27 cellular contexts compared by ENCODE assay signal in the genomic region with DNA sequence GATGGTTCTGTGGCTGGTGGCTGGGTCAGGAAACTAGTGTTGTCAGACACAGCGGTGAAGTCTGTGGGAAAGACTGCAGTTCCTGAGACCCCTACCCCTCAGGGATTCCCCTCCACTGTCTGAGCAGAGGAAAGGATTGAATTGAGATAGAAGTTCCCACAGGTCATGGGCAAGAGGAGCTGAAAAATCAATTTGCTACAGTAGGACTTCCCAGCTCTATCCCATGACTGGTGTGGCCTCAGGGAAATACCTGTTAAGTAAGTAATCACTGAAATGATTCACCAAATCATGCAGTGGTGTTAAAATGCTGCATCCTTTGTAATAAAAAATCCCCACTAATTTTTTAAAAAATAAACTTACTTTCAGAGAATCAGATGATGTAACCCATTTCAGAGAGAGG. TPM values are rescaled to one million over a fixed set of nuclear protein-coding genes. Genes with fewer than 3 reads are reported as not detected.
DNase-seq lines count a peak whose midpoint lies in the region; ATAC-seq and TF ChIP-seq lines count a peak whose summit lies in the region.
"Had no signal": no experiment of that assay in that cellular context is flagged by ENCODE, and none has a peak within 500 bp of the region (broad histone marks: within the 10 kb centered on the region; RNA-seq: fewer than 3 reads in every experiment).

No MANE protein-coding gene starts in this region.

- intact Hi-C loops in transverse colon (cut with DNase I; ENCODE audit: low total_unique reads) = no loop called here

- TF ChIP-seq EP300 in transverse colon (IDR thresholded peaks at IDR 0.05; ENCODE audit: low read depth) = no peak

- no peaks in the 10 kb centered on the region for H3F3A ChIP-seq in GM23248 (ENCODE audit: insufficient read depth)

- no peaks in the 10 kb centered on the region for H4K20me1 ChIP-seq in GM23248 (ENCODE audit: insufficient read depth)

- H3K4me1 ChIP-seq in GM23248 (ENCODE audit: insufficient read depth) = no peaks in the 10 kb centered on the region
- peaks cover 16% of the 10 kb centered on the region for H3K4me1 ChIP-seq in RWPE2 (ENCODE audit: insufficient read depth, poor library complexity, severe bottlenecking)
- H3K4me1 ChIP-seq in transverse colon = peaks cover under 1 to 25% (median 14%) of the 10 kb centered on the region in 4 donors
- peaks cover under 1% of the 10 kb centered on the region for H3K4me1 ChIP-seq in HAP-1
- H3K4me1 ChIP-seq: psoas muscle, testis had no signal

- TF ChIP-seq CTCF in RWPE2 (IDR thresholded peaks at IDR 0.05; ENCODE audit: poor library complexity, severe bottlenecking) (no peak), transverse colon (IDR thresholded peaks at IDR 0.05) (no peak)

- H3K4me3 Mint-ChIP-seq in stimulated activated memory B cell treated with anti-CD40 and anti-IgM and Interleukin-4, amounts not matched to agents 10 μg/mL and 1 μg/mL and 100 μg/mL, for 72 hours = no peak overlapping the region

- H3K27me3 Mint-ChIP-seq in stimulated activated memory B cell treated with anti-CD40 and anti-IgM and Interleukin-4, amounts not matched to agents 10 μg/mL and 1 μg/mL and 100 μg/mL, for 72 hours = no peaks in the 10 kb centered on the region

- 94 to 95% methylated on average over 1 of the region's 1 CpG for WGBS in GM23248 (ENCODE audit: low coverage in 1 of 2, low lambda C conversion rate in 2 of 2, missing lambda C conversion rate in 2 of 2), 2 experiments
- WGBS in transverse colon (ENCODE audit: low coverage in 1 of 2), 2 donors = 80% methylated on average over 1 of the region's 1 CpG; no CpG with 5 or more reads in 1 of the 2 donors

- no peak overlapping the region for H3K4me2 ChIP-seq in GM23248 (ENCODE audit: unreplicated experiment)
- H3K4me2 ChIP-seq: KMS-11 had no signal

- H3K9me2 ChIP-seq in GM23248 (ENCODE audit: insufficient read depth) = no peaks in the 10 kb centered on the region

- no peaks in the 10 kb centered on the region for H3K36me3 Mint-ChIP-seq in stimulated activated memory B cell treated with anti-CD40 and anti-IgM and Interleukin-4, amounts not matched to agents 10 μg/mL and 1 μg/mL and 100 μg/mL, for 72 hours

- H3K27ac Mint-ChIP-seq in stimulated activated memory B cell treated with anti-CD40 and anti-IgM and Interleukin-4, amounts not matched to agents 10 μg/mL and 1 μg/mL and 100 μg/mL, for 72 hours = no peak overlapping the region

- no peaks in the 10 kb centered on the region for H3K79me2 ChIP-seq in GM23248 (ENCODE audit: insufficient read depth)

- peaks cover 2% of the 10 kb centered on the region for H3K9me3 Mint-ChIP-seq in stimulated activated memory B cell treated with anti-CD40 and anti-IgM and Interleukin-4, amounts not matched to agents 10 μg/mL and 1 μg/mL and 100 μg/mL, for 72 hours

- no peak overlapping the region for H3K27ac ChIP-seq in GM23248
- no peak overlapping the region for H3K27ac ChIP-seq in RWPE2 (ENCODE audit: poor library complexity, severe bottlenecking)
- H3K27ac ChIP-seq in transverse colon = no peak overlapping the region
- H3K27ac ChIP-seq: KMS-11, neutrophil, psoas muscle, vagina, WERI-Rb-1 had no signal

- no peak overlapping the region for H2AFZ ChIP-seq in GM23248

- no peak for TF ChIP-seq POLR2A in transverse colon (IDR thresholded peaks at IDR 0.05)

- H3K4me3 ChIP-seq in GM23248 (no peak overlapping the region), RWPE2 (ENCODE audit: severe bottlenecking) (no peak overlapping the region), transverse colon (no peak overlapping the region), HAP-1 (no peak overlapping the region)
- H3K4me3 ChIP-seq: psoas muscle, testis, vagina had no signal

- DNase-seq in GM23248 (peak; percentile 52), RWPE2 (ENCODE audit: low spot score) (no peak), renal cortical epithelial cell (ENCODE audit: low read depth) (peak; percentile 83), transverse colon (no peak), HAP-1 (ENCODE audit: low spot score in 2 of 2) (no peak)
- DNase-seq: activated CD4-positive, alpha-beta T cell treated with anti-CD3 and anti-CD28 coated beads for 48 hours; activated CD8-positive, alpha-beta memory T cell treated with anti-CD3 and anti-CD28 coated beads for 24 hours; activated gamma-delta T cell treated with Interleukin-2 at 50 U/mL for 16 hours; Calu3; DMS79 treated with DMSO at 0.1 percent for 48 hours; MV-4-11; NCI-H1436 treated with DMSO at 0.1 percent for 48 hours; NCI-H2107; NCI-H446 treated with DMSO at 0.1 percent for 48 hours; psoas muscle; SHP77; stimulated activated CD4-positive, alpha-beta T cell treated with anti-CD3 and anti-CD28 coated beads, Interleukin-15, amount 100 ng/mL, for 24 hours; stimulated activated naive CD8-positive, alpha-beta T cell treated with anti-CD3 and anti-CD28 coated beads, Interleukin-15, Interleukin-2, amounts not matched to agents 100 U/mL and 50 U/mL, for 24 hours; T-helper 9 cell; testis; WERI-Rb-1 had no signal

- no peaks in the 10 kb centered on the region for H3K4me1 Mint-ChIP-seq in stimulated activated memory B cell treated with anti-CD40 and anti-IgM and Interleukin-4, amounts not matched to agents 10 μg/mL and 1 μg/mL and 100 μg/mL, for 72 hours

- in situ Hi-C loops in GM23248 (cut with MboI) = no loop called here
- in situ Hi-C loops in transverse colon (cut with MboI; ENCODE audit: low pct_ligation_motif_present in 1 of 4, low pct_unique_long_range_greater_than_20kb in 1 of 4, low sequenced_read_pairs in 3 of 4) = no loop called here
- in situ Hi-C loops in HAP-1 (cut with MboI; ENCODE audit: low sequenced_read_pairs) = no loop called here

- no peaks in the 10 kb centered on the region for H3K36me3 ChIP-seq in GM23248 (ENCODE audit: low read depth)
- H3K36me3 ChIP-seq in RWPE2 (ENCODE audit: low read depth) = no peaks in the 10 kb centered on the region
- H3K36me3 ChIP-seq in transverse colon = no peaks in the 10 kb centered on the region
- no peaks in the 10 kb centered on the region for H3K36me3 ChIP-seq in HAP-1 (replicated peaks)
- H3K36me3 ChIP-seq: neutrophil, vagina, WERI-Rb-1 had no signal

- peak; percentile 95 for ATAC-seq in RWPE2 (ENCODE audit: low read depth)
- peak; percentile 72 for ATAC-seq in esophagus mucosa
- no peak for ATAC-seq in stimulated activated memory B cell treated with anti-CD40 and anti-IgM and Interleukin-4, amounts not matched to agents 10 μg/mL and 1 μg/mL and 100 μg/mL, for 72 hours
- ATAC-seq in GM21447 (IDR thresholded peaks at IDR 0.05; ENCODE audit: unreplicated experiment) = no peak
- ATAC-seq: psoas muscle; stimulated activated naive CD8-positive, alpha-beta T cell treated with anti-CD3 and anti-CD28 coated beads, Interleukin-15, Interleukin-2, amounts not matched to agents 100 U/mL and 50 U/mL, for 24 hours had no signal

- H3K9ac ChIP-seq in GM23248 = no peak overlapping the region
- H3K9ac ChIP-seq: KMS-11 had no signal

- no peaks in the 10 kb centered on the region for H3K27me3 ChIP-seq in GM23248 (replicated peaks; ENCODE audit: insufficient read depth)
- H3K27me3 ChIP-seq in RWPE2 (ENCODE audit: insufficient read depth, poor library complexity, severe bottlenecking) = no peaks in the 10 kb centered on the region
- no peaks in the 10 kb centered on the region for H3K27me3 ChIP-seq in transverse colon
- H3K27me3 ChIP-seq in HAP-1 (ENCODE audit: low read depth) = no peaks in the 10 kb centered on the region
- H3K27me3 ChIP-seq: neutrophil, testis, vagina had no signal

- no peaks in the 10 kb centered on the region for H3K9me3 ChIP-seq in GM23248 (ENCODE audit: low read depth)
- no peaks in the 10 kb centered on the region for H3K9me3 ChIP-seq in RWPE2 (ENCODE audit: severe bottlenecking)
- H3K9me3 ChIP-seq in transverse colon = no peaks in the 10 kb centered on the region
- H3K9me3 ChIP-seq in HAP-1 = no peaks in the 10 kb centered on the region
- H3K9me3 ChIP-seq: neutrophil, psoas muscle, testis, vagina had no signal

RNA-seq across cellular contexts. Expression of a gene that starts 45.0 kb away (rescaled TPM):
- 33.5 and 34.0 TPM in 2 replicates for total RNA-seq in GM23248 (2014; rRNA removed; shearing (Covaris generic))
- 10.2 and 11.6 TPM in 2 replicates for polyA plus RNA-seq in GM23248 (2016; fragmentation: Nextera tagmentation; extraction: Ambion mirVana)
- total RNA-seq in esophagus mucosa = 10.0 TPM
- total RNA-seq in renal cortical epithelial cell = 26.2 and 36.0 TPM in 2 replicates
- 10 to 100 TPM in 2 of 4 donors, 1 to 10 TPM in 2; 8.6 to 26.5 (median 10.3) TPM for total RNA-seq in transverse colon

Comparison
In these comparisons a context has a peak if more than half of its experiments do, and no peak if none do; other contexts are left out.
1. DNase-seq: peak in GM23248 (single experiment) and renal cortical epithelial cell (single experiment); none in RWPE2 (single experiment), transverse colon (single experiment) and HAP-1 (0 of 2).
2. ATAC-seq: peak in RWPE2 (single experiment) and esophagus mucosa (single experiment); none in stimulated activated memory B cell treated with anti-CD40 and anti-IgM and Interleukin-4, amounts not matched to agents 10 μg/mL and 1 μg/mL and 100 μg/mL, for 72 hours (single experiment) and GM21447 (single experiment).